In the genomic region with DNA sequence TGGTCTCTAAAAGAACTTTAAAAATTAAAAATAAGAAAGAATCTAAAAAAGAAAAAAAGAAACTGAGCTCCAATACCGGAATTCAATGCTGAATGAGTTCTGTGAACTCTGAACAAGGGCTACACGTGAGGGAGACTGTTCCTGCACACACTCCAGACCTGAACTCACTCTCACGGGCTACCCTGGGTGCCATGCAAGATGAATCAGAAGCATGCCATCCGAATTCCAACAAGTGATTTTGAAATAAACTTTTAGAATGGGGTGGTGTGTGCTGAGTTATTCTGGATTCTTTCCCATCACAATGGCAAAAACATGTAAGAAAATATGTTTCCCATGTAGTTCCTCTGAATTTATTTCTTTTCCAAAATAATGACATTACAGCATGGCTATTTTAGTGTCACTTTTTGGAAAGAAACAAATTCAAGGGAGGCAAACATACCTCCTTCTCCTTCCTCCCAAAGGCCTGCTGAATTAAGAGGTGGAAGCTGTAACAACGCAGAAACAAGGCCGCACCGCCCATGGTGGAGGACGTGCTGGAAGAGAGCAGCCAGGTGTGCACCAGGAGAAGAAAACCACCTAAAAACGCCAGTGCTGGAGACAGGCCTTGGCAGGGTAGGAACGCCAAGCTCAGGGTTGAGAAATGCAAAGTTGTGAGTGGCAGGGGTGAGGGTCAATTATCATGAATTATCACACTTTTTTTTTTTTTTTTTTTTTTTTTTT, we compare ENCODE assay signal across 15 cellular contexts.
DNase-seq lines count a peak whose midpoint lies in the region; ATAC-seq, FAIRE-seq and TF ChIP-seq lines count a peak whose summit lies in the region.
"Had no signal": no experiment of that assay in that cellular context is flagged by ENCODE, and none has a peak within 500 bp of the region (broad histone marks: within the 10 kb centered on the region; RNA-seq: fewer than 3 reads in every experiment).

No MANE protein-coding gene starts in this region.

- POLR2A ChIA-PET in activated CD4-positive, alpha-beta T cell treated with anti-CD3 and anti-CD28 coated beads, Interleukin-2, amount 10 ng/mL, durations not matched to agents 7 days and 5 days (lab: Charles Lee): no interaction called here

- H3K27me3 Mint-ChIP-seq in activated CD4-positive, alpha-beta T cell treated with anti-CD3 and anti-CD28 coated beads, Interleukin-2, amount 10 ng/mL, durations not matched to agents 7 days and 5 days: no peaks in the 10 kb centered on the region
- H3K27me3 Mint-ChIP-seq: activated naive CD4-positive, alpha-beta T cell treated with anti-CD3 and anti-CD28 coated beads, Interleukin-2, amount 10 ng/mL, durations not matched to agents 7 days and 5 days had no signal

- H3K4me3 ChIP-seq in RWPE2 (ENCODE audit: severe bottlenecking): no peak overlapping the region
- H3K4me3 ChIP-seq in fibroblast of the aortic adventitia (ENCODE audit: low read depth, low read length): no peak overlapping the region
- no peak overlapping the region for H3K4me3 ChIP-seq in trophoblast cell (ENCODE audit: low read depth, low read length)
- H3K4me3 ChIP-seq: neural progenitor cell had no signal

- no peak overlapping the region for H4K8ac ChIP-seq in trophoblast cell (ENCODE audit: low read depth, low read length)

- H3K23ac ChIP-seq in trophoblast cell (ENCODE audit: low read length): peak overlapping the region; percentile 53

- whole genome bisulfite sequencing in trophoblast cell (ENCODE audit: extremely low coverage, insufficient coverage, insufficient read length): no CpG with 5 or more reads among the region's 10 CpGs

- no peaks in the 10 kb centered on the region for H3K36me3 Mint-ChIP-seq in activated CD4-positive, alpha-beta T cell treated with anti-CD3 and anti-CD28 coated beads, Interleukin-2, amount 10 ng/mL, durations not matched to agents 7 days and 5 days (ENCODE audit: low read depth)
- H3K36me3 Mint-ChIP-seq: activated naive CD4-positive, alpha-beta T cell treated with anti-CD3 and anti-CD28 coated beads, Interleukin-2, amount 10 ng/mL, durations not matched to agents 7 days and 5 days had no signal

- H3K9me3 ChIP-seq in RWPE2 (ENCODE audit: severe bottlenecking) (no peaks in the 10 kb centered on the region), trophoblast cell (ENCODE audit: insufficient read depth, low read depth, low read length) (no peaks in the 10 kb centered on the region)

- peaks cover 2% of the 10 kb centered on the region for H3K79me1 ChIP-seq in trophoblast cell (ENCODE audit: low read length)

- ATAC-seq in RWPE2 (ENCODE audit: low read depth) (peak; percentile 52), HG03469 (IDR thresholded peaks at IDR 0.05; ENCODE audit: unreplicated experiment) (no peak)

- H3K18ac ChIP-seq in trophoblast cell (ENCODE audit: low read length): no peak overlapping the region

- H3K79me2 ChIP-seq in trophoblast cell (ENCODE audit: control insufficient read depth, insufficient read depth, low read length, poor library complexity): peaks cover 6% of the 10 kb centered on the region

- no peak overlapping the region for H3K9ac ChIP-seq in trophoblast cell (ENCODE audit: low read length)
- H3K9ac ChIP-seq: neural progenitor cell had no signal

- H2BK12ac ChIP-seq in trophoblast cell (ENCODE audit: low read length): no peak overlapping the region

- no peak overlapping the region for H3K4me3 Mint-ChIP-seq in activated CD4-positive, alpha-beta T cell treated with anti-CD3 and anti-CD28 coated beads, Interleukin-2, amount 10 ng/mL, durations not matched to agents 7 days and 5 days
- H3K4me3 Mint-ChIP-seq: activated naive CD4-positive, alpha-beta T cell treated with anti-CD3 and anti-CD28 coated beads, Interleukin-2, amount 10 ng/mL, durations not matched to agents 7 days and 5 days; neural progenitor cell had no signal

- H2AFZ ChIP-seq in trophoblast cell (ENCODE audit: insufficient read depth, low read length, poor library complexity): no peak overlapping the region
- H2AFZ ChIP-seq: neural progenitor cell had no signal

- H3K36me3 ChIP-seq in RWPE2 (ENCODE audit: low read depth): no peaks in the 10 kb centered on the region
- no peaks in the 10 kb centered on the region for H3K36me3 ChIP-seq in trophoblast cell (ENCODE audit: control insufficient read depth in 1 of 2, insufficient read depth in 2 of 2, low read length in 2 of 2)
- H3K36me3 ChIP-seq: neural progenitor cell had no signal

- no peak overlapping the region for H4K12ac ChIP-seq in trophoblast cell (ENCODE audit: low read depth, low read length)

- H4K91ac ChIP-seq in trophoblast cell (ENCODE audit: low read depth, low read length): no peak overlapping the region

- H3K14ac ChIP-seq in trophoblast cell (ENCODE audit: low read length): no peak overlapping the region

- H3K4ac ChIP-seq in trophoblast cell (ENCODE audit: low read depth, low read length): no peak overlapping the region

- peak overlapping the region; percentile 82 for H3K27ac ChIP-seq in C4-2B
- H3K27ac ChIP-seq in RWPE2 (ENCODE audit: poor library complexity, severe bottlenecking): peak overlapping the region; percentile 70
- H3K27ac ChIP-seq in trophoblast cell (ENCODE audit: low read depth, low read length): no peak overlapping the region
- H3K27ac ChIP-seq: neural progenitor cell had no signal

- DNase-seq in RWPE2 (ENCODE audit: low spot score): no peak
- DNase-seq in fibroblast of the aortic adventitia (ENCODE audit: low read depth): peak; percentile 61
- DNase-seq in trophoblast cell: peak; percentile 63 to 83
- DNase-seq in activated CD4-positive, alpha-beta T cell treated with anti-CD3 and anti-CD28 coated beads, Interleukin-2, amount 10 ng/mL, durations not matched to agents 7 days and 5 days: no peak
- no peak for DNase-seq in stimulated activated CD4-positive, alpha-beta T cell treated with anti-CD3 and anti-CD28 coated beads, Interleukin-4, amount 100 ng/mL, for 4 hours
- DNase-seq in frontal cortex (ENCODE audit: low spot score in 2 of 2): no peak
- DNase-seq: activated naive CD4-positive, alpha-beta T cell treated with anti-CD3 and anti-CD28 coated beads, Interleukin-2, amount 10 ng/mL, durations not matched to agents 7 days and 5 days; effector CD4-positive, alpha-beta T cell; NCI-H1417; NCI-H526 treated with DMSO at 0.1 percent for 48 hours; stimulated activated CD4-positive, alpha-beta T cell treated with anti-CD3 and anti-CD28 coated beads, Interleukin-2, amount 100 ng/mL, for 48 hours had no signal

- H3K4me1 ChIP-seq in RWPE2 (ENCODE audit: insufficient read depth, poor library complexity, severe bottlenecking): peaks cover 41% of the 10 kb centered on the region
- H3K4me1 ChIP-seq in trophoblast cell (ENCODE audit: control insufficient read depth in 1 of 2, insufficient read depth in 2 of 2, low read length in 2 of 2): peaks cover 23 to 24% of the 10 kb centered on the region in 2 experiments

- CTCF ChIA-PET in activated CD4-positive, alpha-beta T cell treated with anti-CD3 and anti-CD28 coated beads, Interleukin-2, amount 10 ng/mL, durations not matched to agents 7 days and 5 days (lab: Charles Lee): interaction anchor here (0.6 to 2.3 kb wide), 3 partner anchors 28 to 53 kb away, joined by 3 to 8 read pairs (median 3); no protein-coding TSS in a partner anchor

- no peak overlapping the region for H2BK120ac ChIP-seq in trophoblast cell (ENCODE audit: insufficient read depth, low read length, poor library complexity)

- H2AK5ac ChIP-seq in trophoblast cell (ENCODE audit: low read length): no peak overlapping the region

- H3K4me1 Mint-ChIP-seq in activated CD4-positive, alpha-beta T cell treated with anti-CD3 and anti-CD28 coated beads, Interleukin-2, amount 10 ng/mL, durations not matched to agents 7 days and 5 days: peaks cover 17% of the 10 kb centered on the region

- H3K4me2 ChIP-seq in trophoblast cell (ENCODE audit: low read length): no peak overlapping the region
- H3K4me2 ChIP-seq: neural progenitor cell had no signal

- TF ChIP-seq CTCF in C4-2B (conservative IDR thresholded peaks at IDR 0.05): no peak
- no peak for TF ChIP-seq CTCF in RWPE2 (IDR thresholded peaks at IDR 0.05; ENCODE audit: poor library complexity, severe bottlenecking)
- TF ChIP-seq CTCF in fibroblast of the aortic adventitia (IDR thresholded peaks at IDR 0.05; ENCODE audit: insufficient read depth, low read length): no peak

- H3K27me3 ChIP-seq in RWPE2 (ENCODE audit: insufficient read depth, poor library complexity, severe bottlenecking) (no peaks in the 10 kb centered on the region), trophoblast cell (ENCODE audit: insufficient read depth, low read length) (no peaks in the 10 kb centered on the region)
- H3K27me3 ChIP-seq: neural progenitor cell had no signal

- no peaks in the 10 kb centered on the region for H3K9me3 Mint-ChIP-seq in activated CD4-positive, alpha-beta T cell treated with anti-CD3 and anti-CD28 coated beads, Interleukin-2, amount 10 ng/mL, durations not matched to agents 7 days and 5 days
- H3K9me3 Mint-ChIP-seq: activated naive CD4-positive, alpha-beta T cell treated with anti-CD3 and anti-CD28 coated beads, Interleukin-2, amount 10 ng/mL, durations not matched to agents 7 days and 5 days; neural progenitor cell had no signal

- no peak overlapping the region for H3K27ac Mint-ChIP-seq in activated CD4-positive, alpha-beta T cell treated with anti-CD3 and anti-CD28 coated beads, Interleukin-2, amount 10 ng/mL, durations not matched to agents 7 days and 5 days
- H3K27ac Mint-ChIP-seq: activated naive CD4-positive, alpha-beta T cell treated with anti-CD3 and anti-CD28 coated beads, Interleukin-2, amount 10 ng/mL, durations not matched to agents 7 days and 5 days; neural progenitor cell had no signal

- no peak overlapping the region for H2BK5ac ChIP-seq in trophoblast cell (ENCODE audit: low read depth, low read length, poor library complexity)

- no peak for FAIRE-seq in frontal cortex (lab: Jason Lieb, UNC)
- FAIRE-seq: GM12891 had no signal

Comparison
In these comparisons a context has a peak if more than half of its experiments do, and no peak if none do; other contexts are left out.
1. DNase-seq: peak in fibroblast of the aortic adventitia (single experiment) and trophoblast cell (2 of 2); none in RWPE2 (single experiment), activated CD4-positive, alpha-beta T cell treated with anti-CD3 and anti-CD28 coated beads, Interleukin-2, amount 10 ng/mL, durations not matched to agents 7 days and 5 days (single experiment), stimulated activated CD4-positive, alpha-beta T cell treated with anti-CD3 and anti-CD28 coated beads, Interleukin-4, amount 100 ng/mL, for 4 hours (0 of 2) and frontal cortex (0 of 2).